34 cellular contexts compared by ENCODE assay signal in the genomic region with DNA sequence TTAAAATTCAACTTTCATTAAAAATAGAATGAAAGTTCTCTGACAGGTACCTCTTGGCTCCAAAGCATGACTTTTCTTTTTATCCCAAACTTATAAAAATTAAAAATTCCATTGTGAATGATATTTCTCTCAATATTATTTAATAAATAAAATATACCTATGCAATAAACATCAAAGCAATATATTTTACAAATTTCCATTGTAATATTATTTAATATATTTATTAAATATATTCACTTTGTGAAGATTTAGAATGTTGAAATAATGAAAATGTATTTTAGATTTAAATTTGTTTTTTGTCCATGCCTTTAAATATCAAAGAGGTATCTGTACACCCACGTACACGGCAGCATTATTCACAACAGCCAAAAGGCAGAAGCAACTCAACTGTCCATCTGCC.
"Had no signal": no experiment of that assay in that cellular context is flagged by ENCODE, and none has a peak within 500 bp of the region (broad histone marks: within the 10 kb centered on the region; RNA-seq: fewer than 3 reads in every experiment).

No MANE protein-coding gene starts in this region.

- H3K27ac Mint-ChIP-seq: activated CD4-positive, alpha-beta memory T cell treated with anti-CD3 and anti-CD28 coated beads for 36 hours; activated CD4-positive, alpha-beta T cell treated with anti-CD3 and anti-CD28 coated beads for 36 hours; activated CD4-positive, alpha-beta T cell treated with anti-CD3 and anti-CD28 coated beads, Interleukin-2, amount 10 ng/mL, durations not matched to agents 24 days and 14 days; activated CD8-positive, alpha-beta memory T cell treated with anti-CD3 and anti-CD28 coated beads, Interleukin-2, amount 10 ng/mL, durations not matched to agents 7 days and 5 days; activated CD8-positive, alpha-beta T cell treated with anti-CD3 and anti-CD28 coated beads, Interleukin-2, amount 10 ng/mL, durations not matched to agents 7 days and 5 days; activated naive CD4-positive, alpha-beta T cell treated with anti-CD3 and anti-CD28 coated beads, Interleukin-2, amount 10 ng/mL, durations not matched to agents 7 days and 5 days; activated naive CD4-positive, alpha-beta T cell treated with anti-CD3 and anti-CD28 coated beads, Interleukin-2, amount 50 U/mL, for 72 hours; activated naive CD8-positive, alpha-beta T cell treated with anti-CD3 and anti-CD28 coated beads, Interleukin-2, amount 10 ng/mL, durations not matched to agents 7 days and 5 days; activated T-helper 1 cell treated with anti-CD3 and anti-CD28 coated beads, Interleukin-12 subunit alpha, Interleukin-12 subunit beta, Interleukin-2, Interleukin-4 antibody, amounts not matched to agents 30 ng/mL and 10 ng/mL and 1 ng/mL, durations not matched to agents 14 hours and 24 hours and 36 hours; activated T-helper 2 cell treated with anti-CD3 and anti-CD28 coated beads, Interferon-gamma antibody, Interleukin-2, Interleukin-4, amounts not matched to agents 10 μg/mL and 5 μg/mL and 100 μg/mL, durations not matched to agents 14 hours and 24 hours and 36 hours; brain; T-cell; T-helper 1 cell treated with Interleukin-12 subunit alpha and Interleukin-12 subunit beta and Interleukin-4 antibody, amounts not matched to agents 30 μg/mL and 1 μg/mL, for 36 hours had no signal

- H3K4me1 Mint-ChIP-seq: activated CD4-positive, alpha-beta T cell treated with anti-CD3 and anti-CD28 coated beads for 36 hours; activated CD4-positive, alpha-beta T cell treated with anti-CD3 and anti-CD28 coated beads, Interleukin-2, amount 10 ng/mL, durations not matched to agents 24 days and 14 days; activated CD8-positive, alpha-beta memory T cell treated with anti-CD3 and anti-CD28 coated beads, Interleukin-2, amount 10 ng/mL, durations not matched to agents 7 days and 5 days; activated naive CD4-positive, alpha-beta T cell treated with anti-CD3 and anti-CD28 coated beads, Interleukin-2, amount 10 ng/mL, durations not matched to agents 7 days and 5 days; activated naive CD8-positive, alpha-beta T cell treated with anti-CD3 and anti-CD28 coated beads, Interleukin-2, amount 10 ng/mL, durations not matched to agents 7 days and 5 days; brain; T-cell had no signal

- H3K4me3 Mint-ChIP-seq: activated CD4-positive, alpha-beta memory T cell treated with anti-CD3 and anti-CD28 coated beads for 36 hours; activated CD4-positive, alpha-beta T cell treated with anti-CD3 and anti-CD28 coated beads for 36 hours; activated CD4-positive, alpha-beta T cell treated with anti-CD3 and anti-CD28 coated beads, Interleukin-2, amount 10 ng/mL, durations not matched to agents 24 days and 14 days; activated CD8-positive, alpha-beta memory T cell treated with anti-CD3 and anti-CD28 coated beads, Interleukin-2, amount 10 ng/mL, durations not matched to agents 7 days and 5 days; activated CD8-positive, alpha-beta T cell treated with anti-CD3 and anti-CD28 coated beads, Interleukin-2, amount 10 ng/mL, durations not matched to agents 7 days and 5 days; activated naive CD4-positive, alpha-beta T cell treated with anti-CD3 and anti-CD28 coated beads, Interleukin-2, amount 10 ng/mL, durations not matched to agents 7 days and 5 days; activated naive CD8-positive, alpha-beta T cell treated with anti-CD3 and anti-CD28 coated beads, Interleukin-2, amount 10 ng/mL, durations not matched to agents 7 days and 5 days; activated T-helper 1 cell treated with anti-CD3 and anti-CD28 coated beads, Interleukin-12 subunit alpha, Interleukin-12 subunit beta, Interleukin-2, Interleukin-4 antibody, amounts not matched to agents 30 ng/mL and 10 ng/mL and 1 ng/mL, durations not matched to agents 14 hours and 24 hours and 36 hours; brain; T-cell; T-helper 1 cell treated with Interleukin-12 subunit alpha and Interleukin-12 subunit beta and Interleukin-4 antibody, amounts not matched to agents 30 μg/mL and 1 μg/mL, for 36 hours had no signal

- H3K9me3 ChIP-seq: ascending aorta, breast epithelium, colonic mucosa, gastrocnemius medialis, heart right ventricle had no signal

- H3K27ac ChIP-seq: ascending aorta, breast epithelium, cardiac muscle cell, colonic mucosa, gastrocnemius medialis, heart right ventricle, hepatocyte, WERI-Rb-1 had no signal

- DNase-seq: activated CD4-positive, alpha-beta memory T cell treated with anti-CD3 and anti-CD28 coated beads for 36 hours; activated CD4-positive, alpha-beta T cell treated with anti-CD3 and anti-CD28 coated beads for 36 hours; activated CD4-positive, alpha-beta T cell treated with anti-CD3 and anti-CD28 coated beads, Interleukin-2, amount 10 ng/mL, durations not matched to agents 24 days and 14 days; activated CD4-positive, CD25-positive, alpha-beta regulatory T cell; activated CD4-positive, CD25-positive, alpha-beta regulatory T cell treated with anti-CD3 and anti-CD28 coated beads, Interleukin-2, amount 50 U/mL, for 72 hours; activated CD8-positive, alpha-beta memory T cell treated with anti-CD3 and anti-CD28 coated beads, Interleukin-2, amount 10 ng/mL, durations not matched to agents 7 days and 5 days; activated CD8-positive, alpha-beta memory T cell treated with anti-CD3 and anti-CD28 coated beads, Interleukin-2, amount 50 U/mL, for 4 hours; activated CD8-positive, alpha-beta T cell treated with anti-CD3 and anti-CD28 coated beads, Interleukin-2, amount 10 ng/mL, durations not matched to agents 7 days and 5 days; activated effector memory CD4-positive, alpha-beta T cell treated with anti-CD3 and anti-CD28 coated beads, Interleukin-2, amount 50 U/mL, for 16 hours; activated naive CD4-positive, alpha-beta T cell treated with anti-CD3 and anti-CD28 coated beads, Interleukin-2, amount 10 ng/mL, durations not matched to agents 7 days and 5 days; activated naive CD8-positive, alpha-beta T cell treated with anti-CD3 and anti-CD28 coated beads, Interleukin-2, amount 10 ng/mL, durations not matched to agents 7 days and 5 days; activated T-cell treated with anti-CD3 and anti-CD28 coated beads, Interleukin-2, amount 50 U/mL, for 1 hour; activated T-cell treated with anti-CD3 and anti-CD28 coated beads, Interleukin-2, amount 50 U/mL, for 48 hours; central memory CD4-positive, alpha-beta T cell; cerebellar nuclear complex; colonic mucosa; effector CD8-positive, alpha-beta T cell; foreskin fibroblast; gastrocnemius medialis; glutamatergic neuron; heart right ventricle; T-cell; T1000; WERI-Rb-1 had no signal

- H3K27me3 Mint-ChIP-seq: activated CD4-positive, alpha-beta memory T cell treated with anti-CD3 and anti-CD28 coated beads for 36 hours; activated CD4-positive, alpha-beta T cell treated with anti-CD3 and anti-CD28 coated beads for 36 hours; activated CD4-positive, alpha-beta T cell treated with anti-CD3 and anti-CD28 coated beads, Interleukin-2, amount 10 ng/mL, durations not matched to agents 24 days and 14 days; activated CD8-positive, alpha-beta memory T cell treated with anti-CD3 and anti-CD28 coated beads, Interleukin-2, amount 10 ng/mL, durations not matched to agents 7 days and 5 days; activated naive CD4-positive, alpha-beta T cell treated with anti-CD3 and anti-CD28 coated beads, Interleukin-2, amount 10 ng/mL, durations not matched to agents 7 days and 5 days; activated naive CD8-positive, alpha-beta T cell treated with anti-CD3 and anti-CD28 coated beads, Interleukin-2, amount 10 ng/mL, durations not matched to agents 7 days and 5 days; brain; T-cell had no signal

- H3K36me3 Mint-ChIP-seq: activated CD4-positive, alpha-beta memory T cell treated with anti-CD3 and anti-CD28 coated beads for 36 hours; activated CD8-positive, alpha-beta memory T cell treated with anti-CD3 and anti-CD28 coated beads, Interleukin-2, amount 10 ng/mL, durations not matched to agents 7 days and 5 days; activated naive CD4-positive, alpha-beta T cell treated with anti-CD3 and anti-CD28 coated beads, Interleukin-2, amount 10 ng/mL, durations not matched to agents 7 days and 5 days; activated naive CD4-positive, alpha-beta T cell treated with anti-CD3 and anti-CD28 coated beads, Interleukin-2, amount 50 U/mL, for 72 hours; activated naive CD8-positive, alpha-beta T cell treated with anti-CD3 and anti-CD28 coated beads, Interleukin-2, amount 10 ng/mL, durations not matched to agents 7 days and 5 days; T-cell had no signal

- H3K4me1 ChIP-seq: ascending aorta, breast epithelium, colonic mucosa, gastrocnemius medialis, heart right ventricle had no signal

- H3K4me3 ChIP-seq: ascending aorta, breast epithelium, cardiac muscle cell, colonic mucosa, gastrocnemius medialis, heart right ventricle, hepatocyte had no signal

- H3K9me3 Mint-ChIP-seq: activated CD4-positive, alpha-beta memory T cell treated with anti-CD3 and anti-CD28 coated beads for 36 hours; activated CD4-positive, alpha-beta T cell treated with anti-CD3 and anti-CD28 coated beads, Interleukin-2, amount 10 ng/mL, durations not matched to agents 24 days and 14 days; activated naive CD4-positive, alpha-beta T cell treated with anti-CD3 and anti-CD28 coated beads, Interleukin-2, amount 10 ng/mL, durations not matched to agents 7 days and 5 days; activated naive CD4-positive, alpha-beta T cell treated with anti-CD3 and anti-CD28 coated beads, Interleukin-2, amount 50 U/mL, for 72 hours; activated naive CD8-positive, alpha-beta T cell treated with anti-CD3 and anti-CD28 coated beads, Interleukin-2, amount 10 ng/mL, durations not matched to agents 7 days and 5 days; activated T-helper 1 cell treated with anti-CD3 and anti-CD28 coated beads, Interleukin-12 subunit alpha, Interleukin-12 subunit beta, Interleukin-2, Interleukin-4 antibody, amounts not matched to agents 30 ng/mL and 10 ng/mL and 1 ng/mL, durations not matched to agents 14 hours and 24 hours and 36 hours; activated T-helper 2 cell treated with anti-CD3 and anti-CD28 coated beads, Interferon-gamma antibody, Interleukin-2, Interleukin-4, amounts not matched to agents 10 μg/mL and 5 μg/mL and 100 μg/mL, durations not matched to agents 14 hours and 24 hours and 36 hours; brain; T-cell; T-helper 1 cell treated with Interleukin-12 subunit alpha and Interleukin-12 subunit beta and Interleukin-4 antibody, amounts not matched to agents 30 μg/mL and 1 μg/mL, for 36 hours had no signal

- ATAC-seq: activated CD4-positive, alpha-beta T cell treated with anti-CD3 and anti-CD28 coated beads for 36 hours; activated CD8-positive, alpha-beta memory T cell treated with anti-CD3 and anti-CD28 coated beads, Interleukin-2, amount 10 ng/mL, durations not matched to agents 7 days and 5 days; activated CD8-positive, alpha-beta T cell treated with anti-CD3 and anti-CD28 coated beads, Interleukin-2, amount 10 ng/mL, durations not matched to agents 7 days and 5 days; activated naive CD4-positive, alpha-beta T cell treated with anti-CD3 and anti-CD28 coated beads, Interleukin-2, amount 50 U/mL, for 72 hours; esophagus mucosa; gastrocnemius medialis; heart right ventricle; T-cell had no signal

- H3K36me3 ChIP-seq: ascending aorta, breast epithelium, cardiac muscle cell, colonic mucosa, gastrocnemius medialis, WERI-Rb-1 had no signal
